ENCODE assay signal across 11 cellular contexts in genomic region chr20:48719598-48720255, GRCh38.
DNase-seq lines count a peak whose midpoint lies in the region; ATAC-seq and TF ChIP-seq lines count a peak whose summit lies in the region.
"Had no signal": no experiment of that assay in that cellular context is flagged by ENCODE, and none has a peak within 500 bp of the region (broad histone marks: within the 10 kb centered on the region; RNA-seq: fewer than 3 reads in every experiment).

No MANE protein-coding gene starts in this region.

- no peak for DNase-seq in activated naive CD4-positive, alpha-beta T cell treated with anti-CD3 and anti-CD28 coated beads for 36 hours
- no peak for DNase-seq in activated naive CD4-positive, alpha-beta T cell (lab: John Stamatoyannopoulos, UW)
- DNase-seq in glutamatergic neuron: no peak
- DNase-seq in tibial artery: peak in 1 of 2 donors; percentile 49
- DNase-seq in HK-2 (ENCODE audit: unreplicated experiment): no peak
- no peak for DNase-seq in vagina (ENCODE audit: extremely low spot score in 2 of 2)
- DNase-seq in ureter (ENCODE audit: low spot score): no peak
- DNase-seq: SK-N-SH, testis had no signal

- peaks cover 50% of the 10 kb centered on the region for H3K4me1 Mint-ChIP-seq in activated naive CD4-positive, alpha-beta T cell treated with anti-CD3 and anti-CD28 coated beads for 36 hours (ENCODE audit: low read depth)
- peaks cover 64% of the 10 kb centered on the region for H3K4me1 Mint-ChIP-seq in activated T-helper 17 cell treated with anti-CD3 and anti-CD28 coated beads, Interleukin-2, amount 50 U/mL, for 72 hours
- peaks cover 23% of the 10 kb centered on the region for H3K4me1 Mint-ChIP-seq in glutamatergic neuron (ENCODE audit: low read depth, unreplicated experiment)

- TF ChIP-seq CTCF in glutamatergic neuron (IDR thresholded peaks at IDR 0.05; ENCODE audit: partially characterized antibody, unreplicated experiment) (no peak), tibial artery (IDR thresholded peaks at IDR 0.05) (no peak), vagina (IDR thresholded peaks at IDR 0.05) (no peak)

- no peak for TF ChIP-seq POLR2A in vagina (IDR thresholded peaks at IDR 0.05)

- H3K4me3 ChIP-seq in tibial artery (no peak overlapping the region), vagina (no peak overlapping the region)
- H3K4me3 ChIP-seq: left lung, testis had no signal

- peaks cover 6 to 74% (median 49%) of the 10 kb centered on the region in 4 donors for H3K4me1 ChIP-seq in tibial artery
- peaks cover 32% of the 10 kb centered on the region for H3K4me1 ChIP-seq in vagina

- H3K27me3 ChIP-seq in tibial artery: no peaks in the 10 kb centered on the region
- no peaks in the 10 kb centered on the region for H3K27me3 ChIP-seq in vagina
- H3K27me3 ChIP-seq: left lung, testis had no signal

- intact Hi-C loops in activated naive CD4-positive, alpha-beta T cell treated with anti-CD3 and anti-CD28 coated beads for 36 hours (cut with micrococcal nuclease): loop anchor here (5.0 kb wide), 1 partner anchor 62 kb away; no protein-coding TSS in a partner anchor
- intact Hi-C loops in tibial artery (cut with DNase I; ENCODE audit: low total_unique reads): no loop called here
- intact Hi-C loops in vagina (cut with DNase I): no loop called here

- CTCF ChIA-PET in activated naive CD4-positive, alpha-beta T cell treated with anti-CD3 and anti-CD28 coated beads for 36 hours (lab: Charles Lee): no interaction called here

- peak overlapping the region; percentile 32 for H3K27ac Mint-ChIP-seq in activated naive CD4-positive, alpha-beta T cell treated with anti-CD3 and anti-CD28 coated beads for 36 hours
- H3K27ac Mint-ChIP-seq in activated T-helper 17 cell treated with anti-CD3 and anti-CD28 coated beads, Interleukin-2, amount 50 U/mL, for 72 hours: peak overlapping the region; percentile 74
- peak overlapping the region; percentile 10 for H3K27ac Mint-ChIP-seq in glutamatergic neuron (ENCODE audit: unreplicated experiment)

- no peaks in the 10 kb centered on the region for H3K9me3 Mint-ChIP-seq in activated naive CD4-positive, alpha-beta T cell treated with anti-CD3 and anti-CD28 coated beads for 36 hours
- no peaks in the 10 kb centered on the region for H3K9me3 Mint-ChIP-seq in activated T-helper 17 cell treated with anti-CD3 and anti-CD28 coated beads, Interleukin-2, amount 50 U/mL, for 72 hours
- H3K9me3 Mint-ChIP-seq in glutamatergic neuron (ENCODE audit: unreplicated experiment): peaks cover 13% of the 10 kb centered on the region

- H3K36me3 Mint-ChIP-seq in activated naive CD4-positive, alpha-beta T cell treated with anti-CD3 and anti-CD28 coated beads for 36 hours (ENCODE audit: low read depth): peaks cover 2% of the 10 kb centered on the region
- H3K36me3 Mint-ChIP-seq in activated T-helper 17 cell treated with anti-CD3 and anti-CD28 coated beads, Interleukin-2, amount 50 U/mL, for 72 hours (ENCODE audit: low read depth): peaks cover 84% of the 10 kb centered on the region
- peaks cover 16% of the 10 kb centered on the region for H3K36me3 Mint-ChIP-seq in glutamatergic neuron (ENCODE audit: unreplicated experiment)

- no peak for ATAC-seq in activated T-helper 17 cell treated with anti-CD3 and anti-CD28 coated beads, Interleukin-2, amount 50 U/mL, for 72 hours (replicated peaks)
- ATAC-seq: left lung had no signal

- H3K4me3 Mint-ChIP-seq in activated naive CD4-positive, alpha-beta T cell treated with anti-CD3 and anti-CD28 coated beads for 36 hours: peak overlapping the region; percentile 11
- H3K4me3 Mint-ChIP-seq in activated T-helper 17 cell treated with anti-CD3 and anti-CD28 coated beads, Interleukin-2, amount 50 U/mL, for 72 hours: peak overlapping the region; percentile 91
- no peak overlapping the region for H3K4me3 Mint-ChIP-seq in glutamatergic neuron (ENCODE audit: unreplicated experiment)

- H3K9me3 ChIP-seq in tibial artery (no peaks in the 10 kb centered on the region), vagina (no peaks in the 10 kb centered on the region)
- H3K9me3 ChIP-seq: left lung, SK-N-SH, testis had no signal

- H3K36me3 ChIP-seq in tibial artery (no peaks in the 10 kb centered on the region), vagina (no peaks in the 10 kb centered on the region)

- no peaks in the 10 kb centered on the region for H3K27me3 Mint-ChIP-seq in activated naive CD4-positive, alpha-beta T cell treated with anti-CD3 and anti-CD28 coated beads for 36 hours (ENCODE audit: low read depth)
- no peaks in the 10 kb centered on the region for H3K27me3 Mint-ChIP-seq in activated T-helper 17 cell treated with anti-CD3 and anti-CD28 coated beads, Interleukin-2, amount 50 U/mL, for 72 hours
- H3K27me3 Mint-ChIP-seq in glutamatergic neuron (ENCODE audit: unreplicated experiment): peaks cover 20% of the 10 kb centered on the region

- H3K27ac ChIP-seq in tibial artery (peak overlapping the region; percentile 88 to 89), vagina (no peak overlapping the region)
- H3K27ac ChIP-seq: testis had no signal

Comparison
In these comparisons a context has a peak if more than half of its experiments do, and no peak if none do; other contexts are left out.
1. H3K27ac Mint-ChIP-seq: peak in every context shown above with its lines; median percentile 74 in activated T-helper 17 cell treated with anti-CD3 and anti-CD28 coated beads, Interleukin-2, amount 50 U/mL, for 72 hours; 32 in activated naive CD4-positive, alpha-beta T cell treated with anti-CD3 and anti-CD28 coated beads for 36 hours; 10 in glutamatergic neuron.